Comparison of ENCODE assay signal across 8 cellular contexts in genomic region chr16:1333149-1333812, GRCh38. TPM values are rescaled to one million over a fixed set of nuclear protein-coding genes. Genes with fewer than 3 reads are reported as not detected.
DNase-seq lines count a peak whose midpoint lies in the region; ATAC-seq and TF ChIP-seq lines count a peak whose summit lies in the region.

BAIAP3 (plus strand) TSS chr16:1333645; CDS start chr16:1338550, 4,905 bp downstream.

- CTCF ChIA-PET in activated naive CD4-positive, alpha-beta T cell treated with anti-CD3 and anti-CD28 coated beads, Interleukin-2, amount 10 ng/mL, durations not matched to agents 7 days and 5 days (lab: Charles Lee): no interaction called here

- peak within 1 kb of the TSS in 1 of 3 donors; percentile 65 for H3K27ac Mint-ChIP-seq in CD4-positive, CD25-positive, alpha-beta regulatory T cell
- no peak within 1 kb of the TSS for H3K27ac Mint-ChIP-seq in activated naive CD4-positive, alpha-beta T cell treated with anti-CD3 and anti-CD28 coated beads, Interleukin-2, amount 10 ng/mL, durations not matched to agents 7 days and 5 days

- no peak within 1 kb of the TSS for H2AFZ ChIP-seq in hepatocyte

- H3K36me3 ChIP-seq in CD4-positive, CD25-positive, alpha-beta regulatory T cell (ENCODE audit: control insufficient read depth, insufficient read depth, low read length): no peaks in the 10 kb centered on the region
- H3K36me3 ChIP-seq in hepatocyte (replicated peaks; ENCODE audit: insufficient read depth, low read depth): no peaks in the 10 kb centered on the region

- H3K4me1 ChIP-seq in CD4-positive, CD25-positive, alpha-beta regulatory T cell (ENCODE audit: control insufficient read depth, insufficient read depth, low read length, poor library complexity, severe bottlenecking): peaks cover 39% of the 10 kb centered on the region
- H3K4me1 ChIP-seq in hepatocyte (ENCODE audit: insufficient read depth): peaks cover 25% of the 10 kb centered on the region

- no peaks in the 10 kb centered on the region for H3K9me2 ChIP-seq in hepatocyte (replicated peaks; ENCODE audit: insufficient read depth)

- peak within 1 kb of the TSS in 2 of 4 donors; percentile 61 to 63 for H3K4me3 Mint-ChIP-seq in CD4-positive, CD25-positive, alpha-beta regulatory T cell
- H3K4me3 Mint-ChIP-seq in activated naive CD4-positive, alpha-beta T cell treated with anti-CD3 and anti-CD28 coated beads, Interleukin-2, amount 10 ng/mL, durations not matched to agents 7 days and 5 days: peak within 1 kb of the TSS; percentile 61

- H3K4me3 ChIP-seq in CD4-positive, CD25-positive, alpha-beta regulatory T cell (ENCODE audit: low read depth, low read length): no peak within 1 kb of the TSS
- peak within 1 kb of the TSS; percentile 13 for H3K4me3 ChIP-seq in hepatocyte

- peaks cover 40% of the 10 kb centered on the region for H3K27me3 Mint-ChIP-seq in CD4-positive, CD25-positive, alpha-beta regulatory T cell
- peaks cover 75% of the 10 kb centered on the region for H3K27me3 Mint-ChIP-seq in activated naive CD4-positive, alpha-beta T cell treated with anti-CD3 and anti-CD28 coated beads, Interleukin-2, amount 10 ng/mL, durations not matched to agents 7 days and 5 days

- peaks cover 0 to 19% (median 2%) of the 10 kb centered on the region in 4 donors for H3K4me1 Mint-ChIP-seq in CD4-positive, CD25-positive, alpha-beta regulatory T cell
- H3K4me1 Mint-ChIP-seq in activated naive CD4-positive, alpha-beta T cell treated with anti-CD3 and anti-CD28 coated beads, Interleukin-2, amount 10 ng/mL, durations not matched to agents 7 days and 5 days: peaks cover 21% of the 10 kb centered on the region

- H3K9me3 ChIP-seq in CD4-positive, CD25-positive, alpha-beta regulatory T cell (ENCODE audit: control insufficient read depth in 2 of 2, low read length in 2 of 2): peaks cover 0 to 7% of the 10 kb centered on the region in 2 experiments
- H3K9me3 ChIP-seq in hepatocyte (ENCODE audit: low read depth): no peaks in the 10 kb centered on the region

- H4K20me1 ChIP-seq in hepatocyte (ENCODE audit: insufficient read depth, poor library complexity, severe bottlenecking): no peaks in the 10 kb centered on the region

- no peak for TF ChIP-seq CTCF in hepatocyte (IDR thresholded peaks at IDR 0.05; ENCODE audit: poor library complexity)

- H3K36me3 Mint-ChIP-seq in CD4-positive, CD25-positive, alpha-beta regulatory T cell: no peaks in the 10 kb centered on the region
- no peaks in the 10 kb centered on the region for H3K36me3 Mint-ChIP-seq in activated naive CD4-positive, alpha-beta T cell treated with anti-CD3 and anti-CD28 coated beads, Interleukin-2, amount 10 ng/mL, durations not matched to agents 7 days and 5 days

- DNase-seq in CD4-positive, CD25-positive, alpha-beta regulatory T cell: peak in 2 of 3 donors; percentile 32 to 46
- DNase-seq in NCI-H2196 treated with DMSO at 0.1 percent for 48 hours (lab: John Stamatoyannopoulos, UW; ENCODE audit: unreplicated experiment) (peak; percentile 23), hepatocyte (ENCODE audit: low spot score) (peak; percentile 81), NCI-H226 (no peak)
- DNase-seq in activated naive CD4-positive, alpha-beta T cell treated with anti-CD3 and anti-CD28 coated beads, Interleukin-2, amount 10 ng/mL, durations not matched to agents 7 days and 5 days: peak; percentile 76
- peak; percentile 52 for DNase-seq in stimulated activated CD4-positive, alpha-beta T cell treated with anti-CD3 and anti-CD28 coated beads, Interleukin-12 subunit alpha, Interleukin-12 subunit beta, amount 100 ng/mL, for 4 hours

- no peak within 1 kb of the TSS for H3K27ac ChIP-seq in CD4-positive, CD25-positive, alpha-beta regulatory T cell (ENCODE audit: insufficient read depth, low read length, poor library complexity, severe bottlenecking)
- no peak within 1 kb of the TSS for H3K27ac ChIP-seq in hepatocyte

- H3K79me2 ChIP-seq in hepatocyte: no peaks in the 10 kb centered on the region

- WGBS in hepatocyte (ENCODE audit: low lambda C conversion rate, missing lambda C conversion rate): 16% methylated on average over 30 of the region's 83 CpGs

- peak within 1 kb of the TSS; percentile 78 for H3K4me2 ChIP-seq in hepatocyte

- no peaks in the 10 kb centered on the region for H3K9me3 Mint-ChIP-seq in CD4-positive, CD25-positive, alpha-beta regulatory T cell
- H3K9me3 Mint-ChIP-seq in activated naive CD4-positive, alpha-beta T cell treated with anti-CD3 and anti-CD28 coated beads, Interleukin-2, amount 10 ng/mL, durations not matched to agents 7 days and 5 days: no peaks in the 10 kb centered on the region

- peak; percentile 47 to 58 for ATAC-seq in CD4-positive, CD25-positive, alpha-beta regulatory T cell (ENCODE audit: low read depth in 2 of 2)
- ATAC-seq in HG03196 (IDR thresholded peaks at IDR 0.05; ENCODE audit: unreplicated experiment) (no peak), HG03520 (IDR thresholded peaks at IDR 0.05; ENCODE audit: unreplicated experiment) (no peak)

- no peaks in the 10 kb centered on the region for H3K27me3 ChIP-seq in CD4-positive, CD25-positive, alpha-beta regulatory T cell (ENCODE audit: control insufficient read depth, insufficient read depth, low read length)
- peaks cover 56% of the 10 kb centered on the region for H3K27me3 ChIP-seq in hepatocyte

RNA-seq across cellular contexts. Expression of gene BAIAP3, which starts in this region (rescaled TPM):
- total RNA-seq in CD4-positive, CD25-positive, alpha-beta regulatory T cell: 3.1 TPM
- polyA plus RNA-seq in CD4-positive, CD25-positive, alpha-beta regulatory T cell: under 1 TPM; 0.11 to 0.79 (median 0.27) TPM
- 1.8 and 3.0 TPM in 2 replicates for total RNA-seq in hepatocyte
- polyA plus RNA-seq in hepatocyte: 2.4 and 5.5 TPM in 2 replicates

Comparison
In these comparisons a context has a peak if more than half of its experiments do, and no peak if none do; other contexts are left out.
1. ATAC-seq: peak in CD4-positive, CD25-positive, alpha-beta regulatory T cell (2 of 2); none in HG03196 (single experiment) and HG03520 (single experiment).